In genomic region chr13:113904411-113904810, GRCh38 we compare ENCODE assay signal across 10 cellular contexts. TPM values are rescaled to one million over a fixed set of nuclear protein-coding genes. Genes with fewer than 3 reads are reported as not detected.
DNase-seq lines count a peak whose midpoint lies in the region; ATAC-seq and TF ChIP-seq lines count a peak whose summit lies in the region.
"Had no signal": no experiment of that assay in that cellular context is flagged by ENCODE, and none has a peak within 500 bp of the region (broad histone marks: within the 10 kb centered on the region; RNA-seq: fewer than 3 reads in every experiment).

No MANE protein-coding gene starts in this region.

- no peaks in the 10 kb centered on the region for H3K36me3 Mint-ChIP-seq in neural crest cell (ENCODE audit: low read depth)
- H3K36me3 Mint-ChIP-seq: CD8-positive, alpha-beta memory T cell had no signal

- H3F3A ChIP-seq in SK-N-SH (replicated peaks; ENCODE audit: insufficient read depth): peaks cover 37% of the 10 kb centered on the region

- H3K9me3 Mint-ChIP-seq in neural crest cell: no peaks in the 10 kb centered on the region
- H3K9me3 Mint-ChIP-seq: CD8-positive, alpha-beta memory T cell; nephron had no signal

- no peak overlapping the region for H3K4me2 ChIP-seq in SK-N-SH

- no peak for TF ChIP-seq EP300 in SK-N-SH (IDR thresholded peaks at IDR 0.05; ENCODE audit: borderline replicate concordance in 1 of 2, low read depth in 1 of 2, low read length in 1 of 2)

- ATAC-seq in SK-N-SH treated with all-trans-retinoic acid at 6 μM for 48 hours (no peak), HG03045 (IDR thresholded peaks at IDR 0.05; ENCODE audit: unreplicated experiment) (no peak)

- no peak for TF ChIP-seq POLR2A in erythroblast (IDR thresholded peaks at IDR 0.05; ENCODE audit: low read length)

- no peaks in the 10 kb centered on the region for H3K9me2 ChIP-seq in SK-N-SH

- peak; percentile 35 for TF ChIP-seq CTCF in SK-N-SH (IDR thresholded peaks at IDR 0.05)
- TF ChIP-seq CTCF in neural crest cell (conservative IDR thresholded peaks at IDR 0.05): peak; percentile 52

- H4K20me1 ChIP-seq in SK-N-SH (ENCODE audit: insufficient read depth): no peaks in the 10 kb centered on the region

- no peaks in the 10 kb centered on the region for H3K36me3 ChIP-seq in SK-N-SH (replicated peaks in 1 of 2; ENCODE audit: control insufficient read depth in 1 of 2, insufficient read depth in 2 of 2, low read length in 1 of 2)

- no peak overlapping the region for H2AFZ ChIP-seq in SK-N-SH (ENCODE audit: low read depth)

- CTCF ChIA-PET in SK-N-SH (lab: Yijun Ruan, JAX): interaction anchor here (0.7 kb wide), 1 partner anchor 25 kb away, joined by 3 read pairs; no protein-coding TSS in a partner anchor

- H3K27ac ChIP-seq in SK-N-SH (ENCODE audit: low read depth in 2 of 2, low read length in 1 of 2): no peak overlapping the region

- H3K9me3 ChIP-seq in SK-N-SH: no peaks in the 10 kb centered on the region

- TF ChIP-seq RAD21 in SK-N-SH (IDR thresholded peaks at IDR 0.05; ENCODE audit: low read length): peak; percentile 57

- no peak overlapping the region for H3K4me3 Mint-ChIP-seq in neural crest cell
- H3K4me3 Mint-ChIP-seq: CD8-positive, alpha-beta memory T cell; nephron had no signal

- DNase-seq in SK-N-SH: no peak
- peak; percentile 72 for DNase-seq in SHP77 treated with DMSO at 0.1 percent for 48 hours (lab: John Stamatoyannopoulos, UW)
- DNase-seq in erythroblast (lab: John Stamatoyannopoulos, UW): peak; percentile 36 to 41
- no peak for DNase-seq in neural crest cell (ENCODE audit: low read depth, low spot score)
- no peak for DNase-seq in NOMO-1 (lab: John Stamatoyannopoulos, UW; ENCODE audit: unreplicated experiment in 2 of 2)
- no peak for DNase-seq in NK-92 treated with Interleukin-12 subunit alpha and Interleukin-12 subunit beta, amount 100 ng/mL, for 24 hours (lab: John Stamatoyannopoulos, UW)

- H3K9ac ChIP-seq in SK-N-SH: no peak overlapping the region

- peaks cover 3% of the 10 kb centered on the region for H3K27me3 Mint-ChIP-seq in neural crest cell (ENCODE audit: low read depth)

- WGBS in SK-N-SH (ENCODE audit: low lambda C conversion rate): 88% methylated on average over 8 of the region's 8 CpGs

- no peaks in the 10 kb centered on the region for H3K79me2 ChIP-seq in SK-N-SH (ENCODE audit: insufficient read depth)

- H3K27ac Mint-ChIP-seq in neural crest cell (ENCODE audit: unreplicated experiment): no peak overlapping the region
- H3K27ac Mint-ChIP-seq: nephron had no signal

- peaks cover 17 to 36% of the 10 kb centered on the region in 2 experiments for H3K4me1 ChIP-seq in SK-N-SH (ENCODE audit: control insufficient read depth in 1 of 2, insufficient read depth in 2 of 2, low read depth in 1 of 2, low read length in 1 of 2)

- no peaks in the 10 kb centered on the region for H3K4me1 Mint-ChIP-seq in neural crest cell

- no peaks in the 10 kb centered on the region for H3K27me3 ChIP-seq in SK-N-SH (ENCODE audit: insufficient read depth)

- POLR2A ChIA-PET in SK-N-SH (lab: Yijun Ruan, JAX): no interaction called here

- no peak overlapping the region for H3K4me3 ChIP-seq in SK-N-SH (ENCODE audit: low read depth in 2 of 2, low read length in 1 of 2)

TF ChIP-seq in SK-N-SH, 30 proteins besides CTCF, POLR2A, EP300 and RAD21:
- TF ChIP-seq SMC3 (IDR thresholded peaks at IDR 0.05; ENCODE audit: low read depth, low read length): peak; percentile 26; the same call in 1 of the 2 replicates
- TF ChIP-seq RCOR1 (IDR thresholded peaks at IDR 0.05; ENCODE audit: low read length): no peak
TF ChIP-seq in SK-N-SH: peak in this region for 1.

TF ChIP-seq in SK-N-SH treated with all-trans-retinoic acid at 6 μM for 48 hours, 23 proteins besides CTCF, POLR2A, EP300 and RAD21:
- TF ChIP-seq TCF4 (CRISPR knock-in tag; IDR thresholded peaks at IDR 0.05; ENCODE audit: borderline replicate concordance) (no peak), POU6F1 (CRISPR knock-in tag; IDR thresholded peaks at IDR 0.05; ENCODE audit: borderline replicate concordance, low read depth) (no peak), BACH2 (CRISPR knock-in tag; IDR thresholded peaks at IDR 0.05; ENCODE audit: borderline replicate concordance) (no peak), TSHZ2 (CRISPR knock-in tag; IDR thresholded peaks at IDR 0.05) (no peak), ZFP3 (CRISPR knock-in tag; IDR thresholded peaks at IDR 0.05) (no peak), ESRRG (CRISPR knock-in tag; IDR thresholded peaks at IDR 0.05) (no peak), SNAI2 (CRISPR knock-in tag; IDR thresholded peaks at IDR 0.05) (no peak), RARB (CRISPR knock-in tag; IDR thresholded peaks at IDR 0.05) (no peak), ZFP30 (CRISPR knock-in tag; IDR thresholded peaks at IDR 0.05) (no peak), TOX (CRISPR knock-in tag; IDR thresholded peaks at IDR 0.05; ENCODE audit: borderline replicate concordance) (no peak), ZNF8 (CRISPR knock-in tag; IDR thresholded peaks at IDR 0.05) (no peak), CSRNP3 (CRISPR knock-in tag; IDR thresholded peaks at IDR 0.05) (no peak), CSDC2 (CRISPR knock-in tag; IDR thresholded peaks at IDR 0.05) (no peak), GLIS3 (CRISPR knock-in tag; IDR thresholded peaks at IDR 0.05) (no peak), ARNTL (CRISPR knock-in tag; IDR thresholded peaks at IDR 0.05; ENCODE audit: borderline replicate concordance, low read depth) (no peak), ZNF70 (CRISPR knock-in tag; IDR thresholded peaks at IDR 0.05) (no peak)

RNA-seq across cellular contexts. Expression of gene GAS6, which starts 40.5 kb away (rescaled TPM):
- 380 and 406 TPM in 2 replicates for polyA plus RNA-seq in SK-N-SH (2012; rRNA removed)
- 236 and 359 TPM in 2 replicates for polyA plus RNA-seq in SK-N-SH (2012; cell fraction: cytosol; rRNA removed)
- 463 and 469 TPM in 2 replicates for polyA plus RNA-seq in SK-N-SH (2012; cell fraction: nucleus; rRNA removed)
- 7.7 and 9.0 TPM in 2 replicates for total RNA-seq in neural crest cell

Comparison
In these comparisons a context has a peak if more than half of its experiments do, and no peak if none do; other contexts are left out.
1. DNase-seq: peak in SHP77 treated with DMSO at 0.1 percent for 48 hours (single experiment) and erythroblast (2 of 2); none in SK-N-SH (single experiment), neural crest cell (single experiment), NOMO-1 (0 of 2) and NK-92 treated with Interleukin-12 subunit alpha and Interleukin-12 subunit beta, amount 100 ng/mL, for 24 hours (single experiment).